Comparison of ENCODE assay signal across 27 cellular contexts in genomic region chr12:25705256-25705655, GRCh38.
"Had no signal": no experiment of that assay in that cellular context is flagged by ENCODE, and none has a peak within 500 bp of the region (broad histone marks: within the 10 kb centered on the region; RNA-seq: fewer than 3 reads in every experiment).

No MANE protein-coding gene starts in this region.

- DNase-seq: activated CD4-positive, alpha-beta T cell treated with anti-CD3 and anti-CD28 coated beads, Interleukin-2, amount 10 ng/mL, durations not matched to agents 24 days and 14 days; activated CD8-positive, alpha-beta memory T cell treated with anti-CD3 and anti-CD28 coated beads, Interleukin-2, amount 50 U/mL, for 4 hours; activated CD8-positive, alpha-beta T cell treated with anti-CD3 and anti-CD28 coated beads, Interleukin-2, amount 10 ng/mL, durations not matched to agents 7 days and 5 days; activated gamma-delta T cell; activated T-cell treated with anti-CD3 and anti-CD28 coated beads, Interleukin-2, amount 50 U/mL, for 48 hours; amygdala; body of pancreas; central memory CD4-positive, alpha-beta T cell; colonic mucosa; esophagus squamous epithelium; foreskin keratinocyte; glutamatergic neuron; kidney glomerular epithelial cell; nephron progenitor cell; occipital lobe; right cardiac atrium; stimulated activated CD4-positive, alpha-beta T cell treated with anti-CD3 and anti-CD28 coated beads, Interleukin-15, amount 100 ng/mL, for 24 hours; stimulated activated CD4-positive, alpha-beta T cell treated with anti-CD3 and anti-CD28 coated beads, Interleukin-4, amount 100 ng/mL, for 1 hour; stimulated activated naive B cell treated with anti-CD40 and anti-IgM and Interleukin-4, amounts not matched to agents 10 μg/mL and 1 μg/mL and 100 μg/mL, for 72 hours; substantia nigra; T-helper 9 cell had no signal

- H3K4me3 Mint-ChIP-seq: activated CD4-positive, alpha-beta T cell treated with anti-CD3 and anti-CD28 coated beads, Interleukin-2, amount 10 ng/mL, durations not matched to agents 24 days and 14 days; activated CD8-positive, alpha-beta T cell treated with anti-CD3 and anti-CD28 coated beads, Interleukin-2, amount 10 ng/mL, durations not matched to agents 7 days and 5 days; activated naive CD8-positive, alpha-beta T cell; nephron progenitor cell; stimulated activated naive B cell treated with anti-CD40 and anti-IgM and Interleukin-4, amounts not matched to agents 10 μg/mL and 1 μg/mL and 100 μg/mL, for 72 hours; WTC11 had no signal

- H3K27me3 ChIP-seq: body of pancreas, colonic mucosa, esophagus squamous epithelium, foreskin keratinocyte, tibial nerve, vagina had no signal

- ATAC-seq: activated CD8-positive, alpha-beta T cell treated with anti-CD3 and anti-CD28 coated beads, Interleukin-2, amount 10 ng/mL, durations not matched to agents 7 days and 5 days; body of pancreas; foreskin keratinocyte; right cardiac atrium; stimulated activated naive B cell treated with anti-CD40 and anti-IgM and Interleukin-4, amounts not matched to agents 10 μg/mL and 1 μg/mL and 100 μg/mL, for 72 hours; WTC11 had no signal

- H3K4me1 Mint-ChIP-seq: stimulated activated naive B cell treated with anti-CD40 and anti-IgM and Interleukin-4, amounts not matched to agents 10 μg/mL and 1 μg/mL and 100 μg/mL, for 72 hours had no signal

- H3K27me3 Mint-ChIP-seq: activated CD4-positive, alpha-beta T cell treated with anti-CD3 and anti-CD28 coated beads, Interleukin-2, amount 10 ng/mL, durations not matched to agents 24 days and 14 days; activated naive CD8-positive, alpha-beta T cell; progenitor cell of endocrine pancreas; stimulated activated naive B cell treated with anti-CD40 and anti-IgM and Interleukin-4, amounts not matched to agents 10 μg/mL and 1 μg/mL and 100 μg/mL, for 72 hours had no signal

- H3K9me3 ChIP-seq: colonic mucosa had no signal

- H3K4me3 ChIP-seq: body of pancreas, colonic mucosa, esophagus squamous epithelium, skin epidermis, tibial nerve, vagina had no signal

- H3K27ac Mint-ChIP-seq: activated CD4-positive, alpha-beta T cell treated with anti-CD3 and anti-CD28 coated beads, Interleukin-2, amount 10 ng/mL, durations not matched to agents 24 days and 14 days; activated CD8-positive, alpha-beta T cell treated with anti-CD3 and anti-CD28 coated beads, Interleukin-2, amount 10 ng/mL, durations not matched to agents 7 days and 5 days; activated naive CD8-positive, alpha-beta T cell; nephron progenitor cell; progenitor cell of endocrine pancreas; stimulated activated naive B cell treated with anti-CD40 and anti-IgM and Interleukin-4, amounts not matched to agents 10 μg/mL and 1 μg/mL and 100 μg/mL, for 72 hours; WTC11 had no signal

- H3K27ac ChIP-seq: body of pancreas, colonic mucosa, esophagus squamous epithelium, foreskin keratinocyte, skin epidermis, tibial nerve, vagina had no signal

- H3K4me1 ChIP-seq: body of pancreas, colonic mucosa, esophagus squamous epithelium, foreskin keratinocyte, tibial nerve, vagina had no signal

- H3K36me3 ChIP-seq: colonic mucosa, esophagus squamous epithelium, tibial nerve, vagina had no signal
